8 cellular contexts compared by ENCODE assay signal in genomic region chr14:73741876-73742519, GRCh38. TPM values are rescaled to one million over a fixed set of nuclear protein-coding genes. Genes with fewer than 3 reads are reported as not detected.
DNase-seq lines count a peak whose midpoint lies in the region; ATAC-seq, FAIRE-seq and TF ChIP-seq lines count a peak whose summit lies in the region.

No MANE protein-coding gene starts in this region.

- H3K79me1 ChIP-seq in mesendoderm (ENCODE audit: low read length) = peaks cover 18% of the 10 kb centered on the region

- in situ Hi-C loops in brain microvascular endothelial cell (cut with HindIII; ENCODE audit: low pct_ligation_motif_present, low sequenced_read_pairs) = no loop called here

- no peak overlapping the region for H4K5ac ChIP-seq in mesendoderm (ENCODE audit: low read length)

- H3K4me2 ChIP-seq in MM.1S (ENCODE audit: low read depth, low read length) (peak overlapping the region; percentile 66), mesendoderm (ENCODE audit: low read length) (peak overlapping the region; percentile 23)

- FAIRE-seq in urothelium cell line (lab: Jason Lieb, UNC) = peak; percentile 75

- H3K4me3 ChIP-seq in MM.1S (ENCODE audit: low read length) (no peak overlapping the region), brain microvascular endothelial cell (ENCODE audit: low read depth, low read length) (peak overlapping the region; percentile 9), mesendoderm (ENCODE audit: low read length) (no peak overlapping the region)

- no peaks in the 10 kb centered on the region for H3K27me3 Mint-ChIP-seq in CD4-positive, alpha-beta T cell

- H3K4ac ChIP-seq in mesendoderm (ENCODE audit: low read depth, low read length) = peak overlapping the region; percentile 39

- H2BK15ac ChIP-seq in mesendoderm (replicated peaks; ENCODE audit: low read depth) = no peak overlapping the region

- H3K9ac ChIP-seq in MM.1S (ENCODE audit: low read length) = no peak overlapping the region
- peak overlapping the region; percentile 53 for H3K9ac ChIP-seq in mesendoderm (ENCODE audit: low read length)

- H3K79me2 ChIP-seq in MM.1S (ENCODE audit: low read length) (peaks cover 83% of the 10 kb centered on the region), mesendoderm (ENCODE audit: control insufficient read depth, insufficient read depth, low read length) (peaks cover 13% of the 10 kb centered on the region)

- no peak overlapping the region for H2BK120ac ChIP-seq in mesendoderm (ENCODE audit: low read depth, low read length)

- H3K27me3 ChIP-seq in CD4-positive, alpha-beta T cell (ENCODE audit: control insufficient read depth, insufficient read depth, low read length) = no peaks in the 10 kb centered on the region
- H3K27me3 ChIP-seq in MM.1S (replicated peaks; ENCODE audit: insufficient read depth, low read length) = no peaks in the 10 kb centered on the region
- no peaks in the 10 kb centered on the region for H3K27me3 ChIP-seq in brain microvascular endothelial cell (replicated peaks)
- no peaks in the 10 kb centered on the region for H3K27me3 ChIP-seq in mesendoderm (ENCODE audit: insufficient read depth, low read length, poor library complexity)

- H3F3A ChIP-seq in MM.1S (ENCODE audit: insufficient read depth, low read length) = no peaks in the 10 kb centered on the region; the same call in 1 of the 2 replicates

- H3K18ac ChIP-seq in mesendoderm (ENCODE audit: low read length) = no peak overlapping the region

- H3K36me3 ChIP-seq in MM.1S (replicated peaks; ENCODE audit: insufficient read depth, low read length) = no peaks in the 10 kb centered on the region
- peaks cover 27% of the 10 kb centered on the region for H3K36me3 ChIP-seq in brain microvascular endothelial cell (replicated peaks)
- peaks cover 2% of the 10 kb centered on the region for H3K36me3 ChIP-seq in mesendoderm (ENCODE audit: control insufficient read depth, insufficient read depth, low read length)

- peak overlapping the region; percentile 39 for H3K23ac ChIP-seq in mesendoderm (ENCODE audit: low read length)

- no peak overlapping the region for H4K8ac ChIP-seq in mesendoderm (ENCODE audit: low read depth, low read length)

- peak overlapping the region; percentile 76 for H3K56ac ChIP-seq in mesendoderm (ENCODE audit: low read length)

- no peaks in the 10 kb centered on the region for H3K9me3 Mint-ChIP-seq in CD4-positive, alpha-beta T cell

- no peak for DNase-seq in CD4-positive, alpha-beta T cell
- no peak for DNase-seq in MM.1S
- no peak for DNase-seq in brain microvascular endothelial cell
- no peak for DNase-seq in mesendoderm
- DNase-seq in urothelium cell line (ENCODE audit: low spot score) = no peak
- DNase-seq in HPDE6-E6E7 (ENCODE audit: extremely low spot score) = no peak
- DNase-seq in omental fat pad (ENCODE audit: low spot score) = no peak
- no peak for DNase-seq in NCI-H345 (lab: John Stamatoyannopoulos, UW)

- H3K4me1 ChIP-seq in MM.1S (ENCODE audit: low read length) = peaks cover 40% of the 10 kb centered on the region
- peaks cover 10% of the 10 kb centered on the region for H3K4me1 ChIP-seq in mesendoderm (ENCODE audit: control insufficient read depth, low read depth, low read length)

- H3K36me3 Mint-ChIP-seq in CD4-positive, alpha-beta T cell (ENCODE audit: low read depth) = peaks cover 18% of the 10 kb centered on the region

- no CpG with 5 or more reads among the region's 17 CpGs for WGBS in mesendoderm (ENCODE audit: extremely low coverage, insufficient coverage, low lambda C conversion rate)

- peak overlapping the region; percentile 76 for H3K27ac ChIP-seq in CD4-positive, alpha-beta T cell (ENCODE audit: low read depth, low read length)
- no peak overlapping the region for H3K27ac ChIP-seq in MM.1S (ENCODE audit: low read length)
- peak overlapping the region; percentile 19 for H3K27ac ChIP-seq in brain microvascular endothelial cell
- peak overlapping the region; percentile 23 for H3K27ac ChIP-seq in mesendoderm (ENCODE audit: low read depth, low read length)

- peaks cover 14% of the 10 kb centered on the region for H4K20me1 ChIP-seq in MM.1S (ENCODE audit: insufficient read depth, low read length)

- H3K9me3 ChIP-seq in CD4-positive, alpha-beta T cell (ENCODE audit: control insufficient read depth, low read length) = no peaks in the 10 kb centered on the region
- no peaks in the 10 kb centered on the region for H3K9me3 ChIP-seq in MM.1S (replicated peaks; ENCODE audit: insufficient read depth, low read length)

- H2AK5ac ChIP-seq in mesendoderm (ENCODE audit: low read length) = no peak overlapping the region

- CTCF ChIA-PET in CD4-positive, alpha-beta T cell (lab: Charles Lee) = interaction anchor here (1.0 to 6.3 kb wide), 11 partner anchors 10 to 126 kb away, joined by 3 to 65 read pairs (median 5); a partner anchor contains a TSS

- H2AFZ ChIP-seq in MM.1S (ENCODE audit: low read length) = no peak overlapping the region

- peak overlapping the region; percentile 87 for H3K4me3 Mint-ChIP-seq in CD4-positive, alpha-beta T cell

- intact Hi-C loops in CD4-positive, alpha-beta T cell (cut with DNase I, micrococcal nuclease) = loop anchor here (2.0 to 5.0 kb wide), 4 partner anchors 17 to 45 kb away; a partner anchor contains a TSS

- POLR2A ChIA-PET in CD4-positive, alpha-beta T cell (lab: Charles Lee) = interaction anchor here (0.6 to 9.8 kb wide), 15 partner anchors 13 to 145 kb away, joined by 3 to 282 read pairs (median 5); partner anchors contain the start of genes PNMA1, PTGR2 and ZNF410

- ATAC-seq in CD4-positive, alpha-beta T cell (ENCODE audit: poor library complexity) = peak; percentile 37
- ATAC-seq in omental fat pad (ENCODE audit: low FRiP score) = no peak

- peak overlapping the region; percentile 99 for H3K27ac Mint-ChIP-seq in CD4-positive, alpha-beta T cell

- H3K9me2 ChIP-seq in MM.1S (replicated peaks; ENCODE audit: insufficient read depth, low read length) = no peaks in the 10 kb centered on the region

- no peak overlapping the region for H2BK5ac ChIP-seq in mesendoderm (ENCODE audit: low read length)

- peaks cover 71% of the 10 kb centered on the region for H3K4me1 Mint-ChIP-seq in CD4-positive, alpha-beta T cell (ENCODE audit: low read depth)

- no peak for TF ChIP-seq CTCF in CD4-positive, alpha-beta T cell (IDR thresholded peaks at IDR 0.05)
- no peak for TF ChIP-seq CTCF in MM.1S (IDR thresholded peaks at IDR 0.05; ENCODE audit: low read length)
- no peak for TF ChIP-seq CTCF in brain microvascular endothelial cell (IDR thresholded peaks at IDR 0.05; ENCODE audit: low read depth, low read length, missing control alignments)
- TF ChIP-seq CTCF in omental fat pad (IDR thresholded peaks at IDR 0.05) = no peak

RNA-seq across cellular contexts. Expression of gene PNMA1, which starts 27.8 kb away (rescaled TPM):
- total RNA-seq in CD4-positive, alpha-beta T cell = 10 to 100 TPM; 52.6 to 55.9 TPM
- 34.5 TPM for polyA plus RNA-seq in mesendoderm (2013, experiment 1 of 2)
- polyA plus RNA-seq in mesendoderm (2013, experiment 2 of 2) = 34.4 TPM
- total RNA-seq in omental fat pad = 10 to 100 TPM; 14.8 to 22.6 (median 20.1) TPM
